13 cellular contexts compared by ENCODE assay signal in the genomic region with DNA sequence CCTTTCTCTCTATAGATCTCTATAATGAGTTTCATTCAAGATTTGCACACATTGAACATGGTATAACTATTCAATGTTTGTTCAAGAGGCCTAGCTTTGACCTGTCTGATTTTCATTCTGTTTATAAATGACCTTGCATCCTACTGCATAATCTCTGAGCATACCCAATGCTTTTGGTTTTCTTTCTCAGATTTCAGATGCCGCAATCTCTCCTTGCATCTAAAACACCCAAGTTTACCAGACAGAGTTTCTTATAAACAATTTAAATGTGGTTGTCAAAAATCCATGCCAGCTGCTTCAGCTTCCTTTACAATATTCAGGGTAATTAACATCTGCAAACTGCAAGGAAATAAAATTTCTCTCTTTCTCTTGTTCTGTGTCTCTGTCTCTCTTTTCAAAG.
DNase-seq lines count a peak whose midpoint lies in the region; ATAC-seq and TF ChIP-seq lines count a peak whose summit lies in the region.
"Had no signal": no experiment of that assay in that cellular context is flagged by ENCODE, and none has a peak within 500 bp of the region (broad histone marks: within the 10 kb centered on the region; RNA-seq: fewer than 3 reads in every experiment).

No MANE protein-coding gene starts in this region.

- H3K4me3 ChIP-seq in GM23248 = no peak overlapping the region
- no peak overlapping the region for H3K4me3 ChIP-seq in MM.1S (ENCODE audit: low read length)
- no peak overlapping the region for H3K4me3 ChIP-seq in neural progenitor cell
- H3K4me3 ChIP-seq: HAP-1 had no signal

- H3K9me3 ChIP-seq in GM23248 (ENCODE audit: low read depth) (no peaks in the 10 kb centered on the region), MM.1S (replicated peaks; ENCODE audit: insufficient read depth, low read length) (no peaks in the 10 kb centered on the region), neural progenitor cell (ENCODE audit: low read depth) (no peaks in the 10 kb centered on the region)
- H3K9me3 ChIP-seq: HAP-1 had no signal

- TF ChIP-seq CTCF in MM.1S (IDR thresholded peaks at IDR 0.05; ENCODE audit: low read length) = no peak
- TF ChIP-seq CTCF in neural progenitor cell (IDR thresholded peaks at IDR 0.05) = no peak

- in situ Hi-C loops in GM23248 (cut with MboI) = no loop called here

- H3K27me3 Mint-ChIP-seq in neural progenitor cell (ENCODE audit: insufficient read depth, low read depth) = peaks cover 2% of the 10 kb centered on the region

- H3K4me1 ChIP-seq in GM23248 (ENCODE audit: insufficient read depth) (peaks cover 31% of the 10 kb centered on the region), MM.1S (ENCODE audit: low read length) (peaks cover 46% of the 10 kb centered on the region), neural progenitor cell (no peaks in the 10 kb centered on the region)

- H3K36me3 Mint-ChIP-seq in neural progenitor cell = no peaks in the 10 kb centered on the region

- H3K9ac ChIP-seq in GM23248 (no peak overlapping the region), MM.1S (ENCODE audit: low read length) (no peak overlapping the region), neural progenitor cell (no peak overlapping the region)

- H3K9me2 ChIP-seq in GM23248 (ENCODE audit: insufficient read depth) (no peaks in the 10 kb centered on the region), MM.1S (replicated peaks; ENCODE audit: insufficient read depth, low read length) (no peaks in the 10 kb centered on the region)

- H3K9me3 Mint-ChIP-seq in neural progenitor cell = no peaks in the 10 kb centered on the region

- no peak for ATAC-seq in GM21717 (IDR thresholded peaks at IDR 0.05; ENCODE audit: unreplicated experiment)
- ATAC-seq in HG03196 (IDR thresholded peaks at IDR 0.05; ENCODE audit: unreplicated experiment) = no peak
- ATAC-seq: HepG2 had no signal

- H2AFZ ChIP-seq in GM23248 (peak overlapping the region; percentile 62), MM.1S (ENCODE audit: low read length) (peak overlapping the region; percentile 27; the same call in 1 of the 2 replicates), neural progenitor cell (replicated peaks) (peak overlapping the region; percentile 22)

- H4K20me1 ChIP-seq in GM23248 (ENCODE audit: insufficient read depth) = no peaks in the 10 kb centered on the region
- no peaks in the 10 kb centered on the region for H4K20me1 ChIP-seq in MM.1S (ENCODE audit: insufficient read depth, low read length)
- H4K20me1 ChIP-seq in neural progenitor cell (ENCODE audit: low read depth) = no peaks in the 10 kb centered on the region

- H3K4me1 Mint-ChIP-seq in neural progenitor cell = peaks cover 20% of the 10 kb centered on the region

- H3K27ac ChIP-seq in GM23248 (no peak overlapping the region), MM.1S (ENCODE audit: low read length) (peak overlapping the region; percentile 25; the same call in 1 of the 2 replicates), neural progenitor cell (no peak overlapping the region)
- H3K27ac ChIP-seq: 22Rv1 had no signal

- H3K27ac Mint-ChIP-seq in neural progenitor cell = peak overlapping the region; percentile 58

- no peak overlapping the region for H3K4me2 ChIP-seq in GM23248 (ENCODE audit: unreplicated experiment)
- peak overlapping the region; percentile 28; the same call in 1 of the 2 replicates for H3K4me2 ChIP-seq in MM.1S (ENCODE audit: low read depth, low read length)
- H3K4me2 ChIP-seq in neural progenitor cell = no peak overlapping the region

- H3F3A ChIP-seq in GM23248 (ENCODE audit: insufficient read depth) = peaks cover 17% of the 10 kb centered on the region
- H3F3A ChIP-seq in MM.1S (ENCODE audit: insufficient read depth, low read length) = no peaks in the 10 kb centered on the region
- no peaks in the 10 kb centered on the region for H3F3A ChIP-seq in neural progenitor cell (ENCODE audit: low read depth)

- WGBS in GM23248 (ENCODE audit: low coverage in 1 of 2, low lambda C conversion rate in 2 of 2, missing lambda C conversion rate in 2 of 2), 2 experiments = 97 to 100% methylated on average over 1 of the region's 1 CpG

- intact Hi-C loops in head of caudate nucleus (cut with DNase I) = no loop called here

- H3K4me3 Mint-ChIP-seq in neural progenitor cell = no peak overlapping the region

- H3K79me2 ChIP-seq in GM23248 (ENCODE audit: insufficient read depth) = no peaks in the 10 kb centered on the region
- H3K79me2 ChIP-seq in MM.1S (ENCODE audit: low read length) = no peaks in the 10 kb centered on the region
- H3K79me2 ChIP-seq in neural progenitor cell (ENCODE audit: low read depth) = no peaks in the 10 kb centered on the region

- H3K27me3 ChIP-seq in GM23248 (replicated peaks; ENCODE audit: insufficient read depth) (no peaks in the 10 kb centered on the region), MM.1S (replicated peaks; ENCODE audit: insufficient read depth, low read length) (no peaks in the 10 kb centered on the region), neural progenitor cell (no peaks in the 10 kb centered on the region)

- DNase-seq in GM23248 = no peak
- peak; percentile 27 for DNase-seq in MM.1S
- peak; percentile 76 for DNase-seq in fibroblast of peridontal ligament (ENCODE audit: extremely low read depth)
- no peak for DNase-seq in neural progenitor cell (ENCODE audit: low spot score)
- DNase-seq in GDM1 (lab: John Stamatoyannopoulos, UW) = no peak
- DNase-seq in head of caudate nucleus = no peak
- DNase-seq: DMS53, GOT3 had no signal

- no peaks in the 10 kb centered on the region for H3K36me3 ChIP-seq in GM23248 (ENCODE audit: low read depth)
- no peaks in the 10 kb centered on the region for H3K36me3 ChIP-seq in MM.1S (replicated peaks; ENCODE audit: insufficient read depth, low read length)
- no peaks in the 10 kb centered on the region for H3K36me3 ChIP-seq in neural progenitor cell
- H3K36me3 ChIP-seq: HAP-1 had no signal

Comparison
In these comparisons a context has a peak if more than half of its experiments do, and no peak if none do; other contexts are left out.
1. DNase-seq: peak in MM.1S (single experiment) and fibroblast of peridontal ligament (single experiment); none in GM23248 (single experiment), neural progenitor cell (single experiment), GDM1 (single experiment) and head of caudate nucleus (0 of 42).
2. Peak in every context shown above with its lines, with median percentiles within 50 percentile points of each other: H2AFZ ChIP-seq.